Comparison of ENCODE assay signal across 8 cellular contexts in genomic region chr4:102760645-102761477, GRCh38.
DNase-seq lines count a peak whose midpoint lies in the region; ATAC-seq and TF ChIP-seq lines count a peak whose summit lies in the region.

MANBA (minus strand) TSS chr4:102760968; CDS start chr4:102760894, 74 bp downstream.

- TF ChIP-seq CTCF in WI38 (IDR thresholded peaks at IDR 0.05; ENCODE audit: low read depth, low read length): no peak
- no peak for TF ChIP-seq CTCF in cardiac fibroblast (IDR thresholded peaks at IDR 0.05; ENCODE audit: low read depth, low read length)

- DNase-seq in AG08396 (ENCODE audit: low spot score): peak; percentile 94
- DNase-seq in NCI-H226: peak; percentile 70
- DNase-seq in cardiac fibroblast (ENCODE audit: low read depth in 2 of 2): peak; percentile 77 to 78
- DNase-seq in iris pigment epithelial cell (ENCODE audit: low read depth): peak; percentile 81
- DNase-seq in stimulated activated CD4-positive, alpha-beta T cell treated with anti-CD3 and anti-CD28 coated beads, Interleukin-12 subunit alpha, Interleukin-12 subunit beta, amount 100 ng/mL, for 24 hours (ENCODE audit: low read depth in 2 of 2): peak; percentile 56 to 85

- H3K4me3 ChIP-seq in WI38 (ENCODE audit: low read depth, low read length) (peak within 1 kb of the TSS; percentile 90), cardiac fibroblast (replicated peaks in 1 of 2; ENCODE audit: low read depth in 2 of 2, low read length in 2 of 2) (peak within 1 kb of the TSS; percentile 83 to 85)

- peak; percentile 94 for ATAC-seq in GM18909 (IDR thresholded peaks at IDR 0.05; ENCODE audit: poor library complexity, unreplicated experiment)
- peak; percentile 88 for ATAC-seq in HG03139 (IDR thresholded peaks at IDR 0.05; ENCODE audit: unreplicated experiment)

Comparison
In these comparisons a context has a peak if more than half of its experiments do, and no peak if none do; other contexts are left out.
1. Peak in every context shown above with its lines: DNase-seq, ATAC-seq and H3K4me3 ChIP-seq.